ENCODE assay signal across 8 cellular contexts in genomic region chr1:207822602-207823451, GRCh38.
A peak's percentile ranks its signal among the peaks of the same experiment; 100 is the strongest.
DNase-seq lines count a peak whose midpoint lies in the region; ATAC-seq, FAIRE-seq and TF ChIP-seq lines count a peak whose summit lies in the region.

No MANE protein-coding gene starts in this region.

- peak; percentile 71 for DNase-seq in AG10803 (ENCODE audit: low read depth)
- DNase-seq in T-helper 1 cell, result peak in 4 of 5 donors; percentile 40 to 65 (median 55)
- DNase-seq in kidney, result peak; percentile 92
- peak; percentile 81 for DNase-seq in stimulated activated CD4-positive, alpha-beta T cell treated with anti-CD3 and anti-CD28 coated beads, Interleukin-1b, Interleukin-23, amount 100 ng/mL, for 48 hours
- DNase-seq in NOMO-1 (lab: John Stamatoyannopoulos, UW; ENCODE audit: unreplicated experiment in 2 of 2), result no peak

- peaks cover 0 to 3% (median 0%) of the 10 kb centered on the region in 5 experiments for H3K9me3 Mint-ChIP-seq in brain

- H3K4me3 ChIP-seq in AG10803 (ENCODE audit: low read length), result peak overlapping the region; percentile 70
- H3K4me3 ChIP-seq in kidney (ENCODE audit: low read length in 2 of 2), result peak overlapping the region; percentile 92 to 93

- H3K36me3 Mint-ChIP-seq in brain, result peaks cover 2% of the 10 kb centered on the region

- intact Hi-C loops in kidney (cut with DNase I), result no loop called here

- TF ChIP-seq CTCF in AG10803 (conservative IDR thresholded peaks at IDR 0.05; ENCODE audit: low read length) (no peak), brain (conservative IDR thresholded peaks at IDR 0.05) (no peak), kidney (IDR thresholded peaks at IDR 0.05; ENCODE audit: borderline replicate concordance, extremely low read depth, insufficient read depth) (no peak)

- no peaks in the 10 kb centered on the region for H3K27me3 Mint-ChIP-seq in brain

- peak; percentile 68 for ATAC-seq in GM18868 (IDR thresholded peaks at IDR 0.05; ENCODE audit: unreplicated experiment)
- ATAC-seq in HG03060 (IDR thresholded peaks at IDR 0.05; ENCODE audit: low read depth, unreplicated experiment), result peak; percentile 50

- peak overlapping the region; percentile 63 to 85 (median 78) for H3K4me3 Mint-ChIP-seq in brain

- peak overlapping the region; percentile 31 to 97 (median 87) for H3K27ac Mint-ChIP-seq in brain

- H3K4me1 Mint-ChIP-seq in brain, result peaks cover 47% of the 10 kb centered on the region

- no peaks in the 10 kb centered on the region for H3K9me3 ChIP-seq in kidney (ENCODE audit: control insufficient read depth in 1 of 2, low read length in 2 of 2)

- peak overlapping the region; percentile 88 to 98 for H3K9ac ChIP-seq in kidney (ENCODE audit: low read length in 2 of 2)

- H3K4me1 ChIP-seq in kidney (ENCODE audit: control insufficient read depth in 1 of 2, insufficient read depth in 1 of 2, low read depth in 1 of 2, low read length in 2 of 2), result peaks cover 40 to 71% of the 10 kb centered on the region in 2 donors

- peak; percentile 76 for FAIRE-seq in kidney (lab: Jason Lieb, UNC)

- H3K36me3 ChIP-seq in kidney (ENCODE audit: control insufficient read depth in 1 of 2, insufficient read depth in 2 of 2, low read length in 2 of 2), result peaks cover 6 to 14% of the 10 kb centered on the region in 2 donors

- peak overlapping the region; percentile 94 to 99 for H3K27ac ChIP-seq in kidney (ENCODE audit: low read depth in 2 of 2, low read length in 2 of 2)

Comparison
In these comparisons a context has a peak if more than half of its experiments do, and no peak if none do; other contexts are left out.
1. DNase-seq: peak in AG10803 (single experiment), T-helper 1 cell (4 of 5), kidney (single experiment) and stimulated activated CD4-positive, alpha-beta T cell treated with anti-CD3 and anti-CD28 coated beads, Interleukin-1b, Interleukin-23, amount 100 ng/mL, for 48 hours (single experiment); none in NOMO-1 (0 of 2).